Comparison of ENCODE assay signal across 8 cellular contexts in the genomic region with DNA sequence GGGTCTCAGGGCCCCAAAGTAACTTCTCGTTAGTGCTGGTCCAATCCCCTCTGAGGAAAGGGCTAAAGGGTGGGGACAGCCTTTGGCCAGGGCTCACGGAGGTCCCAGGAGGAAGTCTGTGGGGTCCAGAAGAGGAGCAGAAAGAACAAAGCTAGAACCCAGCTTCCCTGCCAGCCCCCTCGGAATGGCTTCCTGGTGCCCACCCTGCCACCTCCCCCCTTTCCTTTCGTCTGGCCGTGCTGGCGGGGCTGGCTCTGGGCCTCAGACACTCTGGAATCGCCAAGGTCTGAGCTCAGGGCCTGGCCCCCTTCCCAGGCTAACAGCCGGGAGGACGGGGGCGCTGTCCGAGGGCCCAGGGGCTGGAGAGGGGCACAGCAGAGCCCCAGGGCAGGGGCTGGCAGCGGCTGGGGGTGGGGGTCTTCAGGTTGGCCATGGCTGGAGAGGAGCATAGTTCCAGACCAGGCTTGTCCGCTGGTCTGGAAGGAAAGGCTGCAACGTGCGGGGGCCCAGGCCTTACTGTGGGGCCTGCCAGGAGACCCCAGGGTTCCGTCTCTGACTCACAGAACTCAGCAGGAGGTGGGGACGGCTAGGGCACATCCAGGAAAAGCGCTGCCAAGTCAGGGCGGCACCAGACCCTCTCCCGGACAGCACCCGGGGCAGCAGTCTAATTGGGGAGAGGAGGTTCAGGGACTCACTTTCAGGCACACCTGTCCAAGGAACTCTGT. TPM values are rescaled to one million over a fixed set of nuclear protein-coding genes. Genes with fewer than 3 reads are reported as not detected.
DNase-seq lines count a peak whose midpoint lies in the region; ATAC-seq and TF ChIP-seq lines count a peak whose summit lies in the region.

No MANE protein-coding gene starts in this region.

- H3K27ac Mint-ChIP-seq in activated naive CD8-positive, alpha-beta T cell = peak overlapping the region; percentile 81

- in situ Hi-C loops in gastrocnemius medialis (cut with MboI; ENCODE audit: low sequenced_read_pairs in 4 of 4) = no loop called here

- H3K36me3 ChIP-seq in left ventricle myocardium inferior = peaks cover 1% of the 10 kb centered on the region
- no peaks in the 10 kb centered on the region for H3K36me3 ChIP-seq in gastrocnemius medialis

- intact Hi-C loops in left ventricle myocardium inferior (cut with micrococcal nuclease) (no loop called here), gastrocnemius medialis (cut with DNase I; ENCODE audit: low total_unique reads) (loop anchor here (1.0 kb wide), 1 partner anchor 19 kb away; no protein-coding TSS in a partner anchor)

- peaks cover 57% of the 10 kb centered on the region for H3K4me1 Mint-ChIP-seq in activated naive CD8-positive, alpha-beta T cell (ENCODE audit: low read depth)

- H3K4me3 Mint-ChIP-seq in activated naive CD8-positive, alpha-beta T cell = peak overlapping the region; percentile 62

- TF ChIP-seq CTCF in HFF-Myc (IDR thresholded peaks at IDR 0.05; ENCODE audit: low read depth, low read length, missing control alignments) = no peak
- TF ChIP-seq CTCF in left ventricle myocardium inferior (IDR thresholded peaks at IDR 0.05; ENCODE audit: borderline replicate concordance) = no peak
- TF ChIP-seq CTCF in gastrocnemius medialis (IDR thresholded peaks at IDR 0.05 in 4 of 5, conservative IDR thresholded peaks at IDR 0.05 in 1 of 5) = peak in 1 of 5 experiments; percentile 13

- H3K27ac ChIP-seq in left ventricle myocardium inferior (replicated peaks) (peak overlapping the region; percentile 99), gastrocnemius medialis (peak overlapping the region; percentile 95 to 99 (median 97))

- no peaks in the 10 kb centered on the region for H3K36me3 Mint-ChIP-seq in activated naive CD8-positive, alpha-beta T cell

- H3K27me3 ChIP-seq in left ventricle myocardium inferior (ENCODE audit: low read depth) (no peaks in the 10 kb centered on the region), gastrocnemius medialis (no peaks in the 10 kb centered on the region)

- H3K27me3 Mint-ChIP-seq in activated naive CD8-positive, alpha-beta T cell = no peaks in the 10 kb centered on the region

- H3K4me1 ChIP-seq in left ventricle myocardium inferior (peaks cover 69% of the 10 kb centered on the region), gastrocnemius medialis (peaks cover 61 to 62% of the 10 kb centered on the region in 2 donors)

- H3K9me3 Mint-ChIP-seq in activated naive CD8-positive, alpha-beta T cell (ENCODE audit: low read depth) = no peaks in the 10 kb centered on the region

- peak; percentile 22 to 43 for ATAC-seq in gastrocnemius medialis
- no peak for ATAC-seq in HG03280 (IDR thresholded peaks at IDR 0.05; ENCODE audit: unreplicated experiment)
- ATAC-seq in activated CD4-positive, CD25-positive, alpha-beta regulatory T cell treated with anti-CD3 and anti-CD28 coated beads, Interleukin-2, amount 50 U/mL, for 24 hours = no peak
- ATAC-seq in HG03135 (IDR thresholded peaks at IDR 0.05; ENCODE audit: unreplicated experiment) = no peak

- no peak for TF ChIP-seq POLR2A in gastrocnemius medialis (IDR thresholded peaks at IDR 0.05)

- no peak for DNase-seq in HFF-Myc (ENCODE audit: extremely low read depth, low read depth)
- DNase-seq in left ventricle myocardium inferior = peak; percentile 76
- DNase-seq in gastrocnemius medialis = peak in 1 of 2 donors; percentile 71
- DNase-seq in DMS114 treated with DMSO at 0.1 percent for 48 hours (lab: John Stamatoyannopoulos, UW; ENCODE audit: unreplicated experiment) = no peak

- H3K9me3 ChIP-seq in left ventricle myocardium inferior (replicated peaks) = no peaks in the 10 kb centered on the region
- no peaks in the 10 kb centered on the region for H3K9me3 ChIP-seq in gastrocnemius medialis

- H3K4me3 ChIP-seq in HFF-Myc (replicated peaks; ENCODE audit: low read depth, low read length) = peak overlapping the region; percentile 56
- peak overlapping the region; percentile 79 for H3K4me3 ChIP-seq in left ventricle myocardium inferior
- peak overlapping the region; percentile 55 to 70 (median 63) for H3K4me3 ChIP-seq in gastrocnemius medialis

RNA-seq across cellular contexts. Expression of a gene that starts 0.8 kb away (rescaled TPM):
- 80.3 TPM for total RNA-seq in left ventricle myocardium inferior
- total RNA-seq in gastrocnemius medialis = 10 to 100 TPM; 18.5 to 56.6 (median 35.6) TPM

RNA-seq across cellular contexts. Expression of a gene that starts 11.3 kb away (rescaled TPM):
- total RNA-seq in left ventricle myocardium inferior = 21.1 TPM
- total RNA-seq in gastrocnemius medialis = 10 to 100 TPM; 54.7 to 99.4 (median 75.3) TPM

RNA-seq across cellular contexts. Expression of a gene that starts 13.4 kb away (rescaled TPM):
- 40.9 TPM for total RNA-seq in left ventricle myocardium inferior
- total RNA-seq in gastrocnemius medialis = 100 to 1,000 TPM in 3 of 4 donors, 10 to 100 TPM in 1; 86.6 to 154 (median 119) TPM

RNA-seq across cellular contexts. Expression of a gene that starts 16.9 kb away (rescaled TPM):
- total RNA-seq in left ventricle myocardium inferior = 69.5 TPM
- total RNA-seq in gastrocnemius medialis = 100 to 1,000 TPM; 191 to 374 (median 250) TPM

RNA-seq across cellular contexts. Expression of a gene that starts 34.1 kb away (rescaled TPM):
- 60.2 TPM for total RNA-seq in left ventricle myocardium inferior
- 100 to 1,000 TPM; 120 to 162 (median 133) TPM for total RNA-seq in gastrocnemius medialis

Comparison
In these comparisons a context has a peak if more than half of its experiments do, and no peak if none do; other contexts are left out.
1. ATAC-seq: peak in gastrocnemius medialis (2 of 2); none in HG03280 (single experiment), activated CD4-positive, CD25-positive, alpha-beta regulatory T cell treated with anti-CD3 and anti-CD28 coated beads, Interleukin-2, amount 50 U/mL, for 24 hours (0 of 2) and HG03135 (single experiment).
2. Peak in every context shown above with its lines, with median percentiles within 50 percentile points of each other: H3K4me3 ChIP-seq.